Comparison of ENCODE assay signal across 18 cellular contexts in genomic region chr9:37105169-37105750, GRCh38. TPM values are rescaled to one million over a fixed set of nuclear protein-coding genes. Genes with fewer than 3 reads are reported as not detected.
DNase-seq lines count a peak whose midpoint lies in the region; ATAC-seq, FAIRE-seq and TF ChIP-seq lines count a peak whose summit lies in the region.
"Had no signal": no experiment of that assay in that cellular context is flagged by ENCODE, and none has a peak within 500 bp of the region (broad histone marks: within the 10 kb centered on the region; RNA-seq: fewer than 3 reads in every experiment).

No MANE protein-coding gene starts in this region.

- intact Hi-C loops in OCI-LY7 (cut with micrococcal nuclease; ENCODE audit: unreplicated experiment): no loop called here

- no peaks in the 10 kb centered on the region for H3K9me2 ChIP-seq in OCI-LY7 (ENCODE audit: insufficient read depth, low read length)

- H3K9me3 ChIP-seq in OCI-LY7 (ENCODE audit: low read length): peaks cover 14% of the 10 kb centered on the region; the same call in 1 of the 2 replicates
- H3K9me3 ChIP-seq: SJSA1 had no signal

- DNase-seq in EL: peak; percentile 8
- DNase-seq in OCI-LY7 (ENCODE audit: low spot score): no peak
- no peak for DNase-seq in epithelial cell of prostate (ENCODE audit: low read depth, low spot score)
- no peak for DNase-seq in foreskin keratinocyte
- DNase-seq in NCI-H2171 treated with DMSO at 0.1 percent for 48 hours (lab: John Stamatoyannopoulos, UW): no peak
- no peak for DNase-seq in NCI-H2227 treated with DMSO at 0.1 percent for 48 hours (lab: John Stamatoyannopoulos, UW)
- DNase-seq in urothelium cell line (ENCODE audit: low spot score): no peak
- DNase-seq: CD4-positive, CD25-positive, alpha-beta regulatory T cell; COR-L47; DMS 273 treated with DMSO at 0.1 percent for 48 hours; GF-D8; GOT3; KBM-7; NCI-H187 treated with DMSO at 0.1 percent for 48 hours; NCI-H345; NCI-H524 treated with DMSO at 0.1 percent for 48 hours had no signal

- no peaks in the 10 kb centered on the region for H3K79me2 ChIP-seq in OCI-LY7 (ENCODE audit: insufficient read depth, low read depth, low read length)

- H3K27ac ChIP-seq in OCI-LY7 (ENCODE audit: low read depth, low read length, poor library complexity, severe bottlenecking) (no peak overlapping the region), epithelial cell of prostate (peak overlapping the region; percentile 41), foreskin keratinocyte (peak overlapping the region; percentile 68)
- H3K27ac ChIP-seq: SJSA1 had no signal

- BruUV-seq in OCI-LY7 (replicated peaks; lab: Mats Ljungman, UMichigan): no TSS peak

- H3K4me3 ChIP-seq in OCI-LY7 (ENCODE audit: low read depth, low read length, poor library complexity, severe bottlenecking): no peak overlapping the region
- H3K4me3 ChIP-seq: SJSA1 had no signal

- H3K27me3 ChIP-seq in foreskin keratinocyte: peaks cover 16% of the 10 kb centered on the region
- H3K27me3 ChIP-seq: SJSA1 had no signal

- CTCF ChIA-PET in OCI-LY7 (lab: Charles Lee; ENCODE audit: unreplicated experiment): no interaction called here

- H3K36me3 ChIP-seq in OCI-LY7 (ENCODE audit: insufficient read depth, low read length): no peaks in the 10 kb centered on the region
- H3K36me3 ChIP-seq: SJSA1 had no signal

- H3K4me2 ChIP-seq in OCI-LY7 (ENCODE audit: low read length): no peak overlapping the region

- H3K4me1 ChIP-seq in OCI-LY7 (ENCODE audit: insufficient read depth, low read length, poor library complexity, severe bottlenecking): peaks cover 29% of the 10 kb centered on the region
- H3K4me1 ChIP-seq in foreskin keratinocyte: peaks cover 3% of the 10 kb centered on the region
- H3K4me1 ChIP-seq: SJSA1 had no signal

- peak overlapping the region; percentile 16; the same call in 1 of the 2 replicates for H2AFZ ChIP-seq in OCI-LY7 (ENCODE audit: low read length)

- no peak for ATAC-seq in foreskin keratinocyte
- ATAC-seq: HCT116 had no signal

- TF ChIP-seq CTCF in OCI-LY7 (conservative IDR thresholded peaks at IDR 0.05; ENCODE audit: low read length): no peak
- TF ChIP-seq CTCF in foreskin keratinocyte (conservative IDR thresholded peaks at IDR 0.05): no peak

- no peak for FAIRE-seq in urothelium cell line (lab: Jason Lieb, UNC)

- no peaks in the 10 kb centered on the region for H4K20me1 ChIP-seq in OCI-LY7 (ENCODE audit: insufficient read depth, low read length)

- POLR2A ChIA-PET in OCI-LY7 (lab: Charles Lee): interaction anchor here (0.6 to 0.9 kb wide), 2 partner anchors 13 to 33 kb away, joined by 3 to 4 read pairs; no protein-coding TSS in a partner anchor

RNA-seq across cellular contexts. Expression of gene ZCCHC7, which starts 15.1 kb away (rescaled TPM):
- total RNA-seq in OCI-LY7 (2014; rRNA removed; shearing (Covaris generic)): 108 and 110 TPM in 2 replicates
- total RNA-seq in OCI-LY7 (2022) (76.4 and 101 TPM in 2 replicates), foreskin keratinocyte (15.2 and 15.5 TPM in 2 replicates)
- 8.2 and 9.1 TPM in 2 replicates for polyA plus RNA-seq in foreskin keratinocyte
